17 cellular contexts compared by ENCODE assay signal in genomic region chr7:116214921-116215320, GRCh38. TPM values are rescaled to one million over a fixed set of nuclear protein-coding genes. Genes with fewer than 3 reads are reported as not detected.
DNase-seq lines count a peak whose midpoint lies in the region; ATAC-seq, FAIRE-seq and TF ChIP-seq lines count a peak whose summit lies in the region.
"Had no signal": no experiment of that assay in that cellular context is flagged by ENCODE, and none has a peak within 500 bp of the region (broad histone marks: within the 10 kb centered on the region; RNA-seq: fewer than 3 reads in every experiment).

No MANE protein-coding gene starts in this region.

- no peaks in the 10 kb centered on the region for H3K9me1 ChIP-seq in K562 (ENCODE audit: control insufficient read depth, insufficient read depth, low read length)

- no peaks in the 10 kb centered on the region for H3K9me3 Mint-ChIP-seq in T-helper 1 cell treated with Interleukin-12 subunit alpha and Interleukin-12 subunit beta and Interleukin-4 antibody, amounts not matched to agents 30 μg/mL and 1 μg/mL, for 36 hours
- no peaks in the 10 kb centered on the region for H3K9me3 Mint-ChIP-seq in osteocyte (ENCODE audit: unreplicated experiment)

- no peak for TF ChIP-seq CTCF in HEK293 (tag by site-specific recombination; IDR thresholded peaks at IDR 0.05)
- TF ChIP-seq CTCF in K562 (IDR thresholded peaks at IDR 0.05 in 2 of 3, conservative IDR thresholded peaks at IDR 0.05 in 1 of 3; ENCODE audit: insufficient read depth in 2 of 3, low read depth in 1 of 3, low read length in 3 of 3): no peak
- TF ChIP-seq CTCF in osteocyte (IDR thresholded peaks at IDR 0.05): peak; percentile 13

- intact Hi-C loops in K562 (cut with micrococcal nuclease): loop anchor here (5.0 to 10.0 kb wide), 5 partner anchors 287 to 1970 kb away; partner anchors contain the start of genes LSM8 and ST7

- H3K9ac ChIP-seq in K562 (ENCODE audit: insufficient read depth in 1 of 2, low read depth in 2 of 2, low read length in 2 of 2): no peak overlapping the region

- 85% methylated on average over 3 of the region's 3 CpGs for WGBS in K562 (ENCODE audit: insufficient coverage, low coverage, missing lambda C conversion rate)

- peaks cover 26% of the 10 kb centered on the region for H4K20me1 ChIP-seq in K562 (replicated peaks; ENCODE audit: control insufficient read depth, insufficient read depth, low read length)

- H3K36me3 Mint-ChIP-seq in T-helper 1 cell treated with Interleukin-12 subunit alpha and Interleukin-12 subunit beta and Interleukin-4 antibody, amounts not matched to agents 30 μg/mL and 1 μg/mL, for 36 hours (ENCODE audit: low read depth): peaks cover 16% of the 10 kb centered on the region
- peaks cover 6% of the 10 kb centered on the region for H3K36me3 Mint-ChIP-seq in osteocyte (ENCODE audit: unreplicated experiment)

- in situ Hi-C loops in K562 (cut with MboI): no loop called here

- H3K79me2 ChIP-seq in K562 (ENCODE audit: control insufficient read depth, insufficient read depth, low read length): peaks cover 72% of the 10 kb centered on the region

- peak overlapping the region; percentile 26 for H3K27ac Mint-ChIP-seq in T-helper 1 cell treated with Interleukin-12 subunit alpha and Interleukin-12 subunit beta and Interleukin-4 antibody, amounts not matched to agents 30 μg/mL and 1 μg/mL, for 36 hours
- H3K27ac Mint-ChIP-seq in osteocyte (ENCODE audit: unreplicated experiment): peak overlapping the region; percentile 98

- DNase-seq in T-helper 1 cell (no peak), K562 (ENCODE audit: extremely low read depth in 1 of 4, low spot score in 3 of 4) (no peak), osteocyte (ENCODE audit: extremely low spot score, unreplicated experiment) (no peak), GF-D8 (lab: John Stamatoyannopoulos, UW) (no peak)
- DNase-seq: 8988T, amniotic stem cell, colonic mucosa, COR-L47, KBM-7, mucosa of descending colon, NCI-H1417, posterior cingulate gyrus had no signal

- BruUV-seq in K562 (replicated peaks; lab: Mats Ljungman, UMichigan): no TSS peak

- H3K27me3 Mint-ChIP-seq in T-helper 1 cell treated with Interleukin-12 subunit alpha and Interleukin-12 subunit beta and Interleukin-4 antibody, amounts not matched to agents 30 μg/mL and 1 μg/mL, for 36 hours (ENCODE audit: low read depth): no peaks in the 10 kb centered on the region
- no peaks in the 10 kb centered on the region for H3K27me3 Mint-ChIP-seq in osteocyte (ENCODE audit: unreplicated experiment)

- no peak overlapping the region for H3K4me2 ChIP-seq in K562 (ENCODE audit: insufficient read depth, low read length)

- H3K36me3 ChIP-seq in HEK293 (ENCODE audit: control insufficient read depth in 2 of 2, insufficient read depth in 1 of 2, low read length in 2 of 2) (no peaks in the 10 kb centered on the region), K562 (ENCODE audit: control insufficient read depth, insufficient read depth, low read length) (no peaks in the 10 kb centered on the region; the same call in 2 of the 3 replicates)
- H3K36me3 ChIP-seq: colonic mucosa had no signal

- no peak for TF ChIP-seq POLR2A in K562 (conservative IDR thresholded peaks at IDR 0.05)

- TF ChIP-seq EP300 in K562 (IDR thresholded peaks at IDR 0.05; ENCODE audit: low read length): no peak

- peaks cover 24% of the 10 kb centered on the region for H3K4me1 ChIP-seq in HEK293 (ENCODE audit: control insufficient read depth, insufficient read depth, low read length)
- peaks cover 10 to 51% of the 10 kb centered on the region in 2 experiments for H3K4me1 ChIP-seq in K562 (replicated peaks in 1 of 2; ENCODE audit: control insufficient read depth in 2 of 2, insufficient read depth in 2 of 2, low read length in 2 of 2)

- H2AFZ ChIP-seq in K562 (ENCODE audit: low read depth, low read length): no peak overlapping the region

- H3K9me3 ChIP-seq in HEK293 (ENCODE audit: control insufficient read depth, insufficient read depth, low read depth, low read length) (no peaks in the 10 kb centered on the region), K562 (replicated peaks; ENCODE audit: control insufficient read depth, insufficient read depth, low read depth, low read length) (no peaks in the 10 kb centered on the region)
- H3K9me3 ChIP-seq: colonic mucosa, mucosa of descending colon had no signal

- no peaks in the 10 kb centered on the region for H3K27me3 ChIP-seq in K562 (ENCODE audit: control insufficient read depth in 2 of 2, insufficient read depth in 2 of 2, low read length in 2 of 2)
- H3K27me3 ChIP-seq: colonic mucosa had no signal

- H3K4me1 Mint-ChIP-seq in T-helper 1 cell treated with Interleukin-12 subunit alpha and Interleukin-12 subunit beta and Interleukin-4 antibody, amounts not matched to agents 30 μg/mL and 1 μg/mL, for 36 hours (ENCODE audit: low read depth): peaks cover 68% of the 10 kb centered on the region
- peaks cover 73% of the 10 kb centered on the region for H3K4me1 Mint-ChIP-seq in osteocyte (ENCODE audit: unreplicated experiment)

- no peak overlapping the region for H3K4me3 ChIP-seq in HEK293 (ENCODE audit: low read depth, low read length)
- H3K4me3 ChIP-seq in K562: no peak overlapping the region
- H3K4me3 ChIP-seq: colonic mucosa, mucosa of descending colon had no signal

- FAIRE-seq in K562 (lab: Jason Lieb, UNC): no peak

- H3K27ac ChIP-seq in HEK293 (ENCODE audit: extremely low read depth, low read depth, low read length): no peak overlapping the region
- no peak overlapping the region for H3K27ac ChIP-seq in K562 (ENCODE audit: extremely low read depth, low read depth, low read length)

- POLR2A ChIA-PET in HEK293 (lab: Yijun Ruan, JAX): interaction anchor here (1.1 kb wide), 1 partner anchor 14 kb away, joined by 3 read pairs; no protein-coding TSS in a partner anchor
- POLR2A ChIA-PET in K562 (lab: Yijun Ruan, JAX): interaction anchor here (1.6 kb wide), 1 partner anchor 27 kb away, joined by 3 read pairs; no protein-coding TSS in a partner anchor

- CTCF ChIA-PET in HEK293 (lab: Yijun Ruan, JAX): interaction anchor here (1.0 to 2.2 kb wide), 3 partner anchors 35 to 331 kb away, joined by 4 to 7 read pairs (median 6); no protein-coding TSS in a partner anchor
- CTCF ChIA-PET in K562 (lab: Yijun Ruan, JAX; ENCODE audit: low intra/inter-chr PET ratio): interaction anchor here (0.6 kb wide), 1 partner anchor 21 kb away, joined by 4 read pairs; no protein-coding TSS in a partner anchor

- H3K4me3 Mint-ChIP-seq in T-helper 1 cell treated with Interleukin-12 subunit alpha and Interleukin-12 subunit beta and Interleukin-4 antibody, amounts not matched to agents 30 μg/mL and 1 μg/mL, for 36 hours: peak overlapping the region; percentile 38
- H3K4me3 Mint-ChIP-seq in osteocyte (ENCODE audit: unreplicated experiment): no peak overlapping the region

- ATAC-seq in K562: no peak
- no peak for ATAC-seq in GM18861 (IDR thresholded peaks at IDR 0.05; ENCODE audit: unreplicated experiment)
- ATAC-seq in HG03432 (IDR thresholded peaks at IDR 0.05; ENCODE audit: unreplicated experiment): no peak
- ATAC-seq: mucosa of descending colon had no signal

- TF ChIP-seq RAD21 in K562 (CRISPR knock-in tag; conservative IDR thresholded peaks at IDR 0.05 in 1 of 2, IDR thresholded peaks at IDR 0.05 in 1 of 2): no peak

TF ChIP-seq in HEK293, 187 proteins besides CTCF, POLR2A, EP300 and RAD21:
- TF ChIP-seq ZNF600 (tag by site-specific recombination; IDR thresholded peaks at IDR 0.05): 0 out of 2 replicates have a peak, but pooled peaks have one; percentile 23
- TF ChIP-seq GLIS2 (tag by site-specific recombination; IDR thresholded peaks at IDR 0.05): no peak

TF ChIP-seq in K562, 482 proteins besides CTCF, POLR2A, EP300 and RAD21 (continues in another document):
- TF ChIP-seq MECOM (CRISPR knock-in tag; IDR thresholded peaks at IDR 0.05) (0 out of 2 replicates have a peak, but pooled peaks have one; percentile 63), ZKSCAN3 (CRISPR knock-in tag; IDR thresholded peaks at IDR 0.05) (no peak), RBFOX2 (IDR thresholded peaks at IDR 0.05; ENCODE audit: low read depth, low read length) (0 out of 2 replicates have a peak, but pooled peaks have one; percentile 5), ZNF274 (IDR thresholded peaks at IDR 0.05; ENCODE audit: borderline replicate concordance, low read depth, low read length) (no peak)

RNA-seq across cellular contexts. Expression of gene TES, which starts 4.6 kb away (rescaled TPM):
- total RNA-seq in K562 (2011; cell fraction: chromatin; rRNA removed; ENCODE audit: low replicate concordance): 19.0 and 47.8 TPM in 2 replicates
- 12.1 and 15.0 TPM in 2 replicates for total RNA-seq in K562 (2011; cell fraction: nucleolus; rRNA removed)
- total RNA-seq in K562 (2011; cell fraction: nucleoplasm; rRNA removed): 20.7 and 21.8 TPM in 2 replicates
- 57.6 and 61.6 TPM in 2 replicates for total RNA-seq in K562 (2014; rRNA removed)
- 53.8 and 61.6 TPM in 2 replicates for total RNA-seq in K562 (2014; rRNA removed; fragmentation: Illumina TruSeq; extraction: Trizol)
- total RNA-seq in K562 (2015; rRNA removed; fragmentation: Illumina TruSeq; extraction: Trizol): 40.9 and 43.8 TPM in 2 replicates
- 52.1 and 58.0 TPM in 2 replicates for total RNA-seq in K562 (2021)
- polyA plus RNA-seq in K562 (2011; rRNA removed): 34.3 and 41.7 TPM in 2 replicates
- 13.8 and 21.1 TPM in 2 replicates for polyA plus RNA-seq in K562 (2011; cell fraction: cytosol; rRNA removed)
- polyA plus RNA-seq in K562 (2011; cell fraction: nucleus; rRNA removed): 18.6 and 49.8 TPM in 2 replicates
- 49.7 and 119 TPM in 2 replicates for polyA plus RNA-seq in K562 (2012)
- polyA plus RNA-seq in K562 (2014; fragmentation: Illumina TruSeq; extraction: Trizol): 54.6 and 56.3 TPM in 2 replicates
- polyA plus RNA-seq in K562 (2014; fragmentation: Nextera tagmentation; extraction: Ambion mirVana): 10 to 100 TPM; 20.7 to 26.3 TPM
- polyA plus RNA-seq in K562 (2014; rRNA removed): 56.1 and 57.7 TPM in 2 replicates
- polyA minus RNA-seq in K562 (2011; rRNA and poly(A)+ RNA removed): 27.7 and 33.4 TPM in 2 replicates
- 11.3 and 15.4 TPM in 2 replicates for polyA minus RNA-seq in K562 (2011; cell fraction: cytosol; rRNA and poly(A)+ RNA removed)
- 7.0 and 26.5 TPM in 2 replicates for polyA minus RNA-seq in K562 (2011; cell fraction: nucleus; rRNA and poly(A)+ RNA removed)
- 228 and 232 TPM in 2 replicates for total RNA-seq in osteocyte
- total RNA-seq: G401 had no signal
